In genomic region chr6:42694586-42694985, GRCh38 we compare ENCODE assay signal across 14 cellular contexts. TPM values are rescaled to one million over a fixed set of nuclear protein-coding genes. Genes with fewer than 3 reads are reported as not detected.
A peak's percentile ranks its signal among the peaks of the same experiment; 100 is the strongest.
DNase-seq lines count a peak whose midpoint lies in the region; ATAC-seq and TF ChIP-seq lines count a peak whose summit lies in the region.
"Had no signal": no experiment of that assay in that cellular context is flagged by ENCODE, and none has a peak within 500 bp of the region (broad histone marks: within the 10 kb centered on the region; RNA-seq: fewer than 3 reads in every experiment).

No MANE protein-coding gene starts in this region.

- peak overlapping the region; percentile 87 for H3K27ac Mint-ChIP-seq in activated T-cell treated with anti-CD3 and anti-CD28 coated beads, Interleukin-2, amount 50 U/mL, for 24 hours
- H3K27ac Mint-ChIP-seq in activated naive CD8-positive, alpha-beta T cell: peak overlapping the region; percentile 93

- H3K9me3 Mint-ChIP-seq in activated T-cell treated with anti-CD3 and anti-CD28 coated beads, Interleukin-2, amount 50 U/mL, for 24 hours: no peaks in the 10 kb centered on the region
- H3K9me3 Mint-ChIP-seq in activated naive CD8-positive, alpha-beta T cell (ENCODE audit: low read depth): no peaks in the 10 kb centered on the region

- no peak for TF ChIP-seq CTCF in gastroesophageal sphincter (IDR thresholded peaks at IDR 0.05)

- WGBS in gastroesophageal sphincter (ENCODE audit: low coverage in 1 of 2), 2 donors: 34 to 45% methylated on average over 4 of the region's 4 CpGs

- H3K27me3 Mint-ChIP-seq in activated T-cell treated with anti-CD3 and anti-CD28 coated beads, Interleukin-2, amount 50 U/mL, for 24 hours: no peaks in the 10 kb centered on the region
- no peaks in the 10 kb centered on the region for H3K27me3 Mint-ChIP-seq in activated naive CD8-positive, alpha-beta T cell

- peaks cover 44% of the 10 kb centered on the region for H3K4me1 Mint-ChIP-seq in activated T-cell treated with anti-CD3 and anti-CD28 coated beads, Interleukin-2, amount 50 U/mL, for 24 hours (ENCODE audit: low read depth)
- H3K4me1 Mint-ChIP-seq in activated naive CD8-positive, alpha-beta T cell (ENCODE audit: low read depth): peaks cover 50% of the 10 kb centered on the region

- no peak overlapping the region for H3K4me3 ChIP-seq in gastroesophageal sphincter
- H3K4me3 ChIP-seq: Peyer's patch had no signal

- TF ChIP-seq POLR2A in gastroesophageal sphincter (IDR thresholded peaks at IDR 0.05): no peak

- H3K4me1 ChIP-seq in gastroesophageal sphincter: peaks cover 0 to 59% (median 24%) of the 10 kb centered on the region in 3 donors
- H3K4me1 ChIP-seq: Peyer's patch had no signal

- TF ChIP-seq EP300 in gastroesophageal sphincter (IDR thresholded peaks at IDR 0.05): no peak

- ATAC-seq in gastroesophageal sphincter: no peak
- ATAC-seq in HG02852 (IDR thresholded peaks at IDR 0.05; ENCODE audit: unreplicated experiment): no peak

- H3K27ac ChIP-seq in gastroesophageal sphincter: peak overlapping the region in 3 of 4 donors; percentile 66 to 76 (median 73)
- H3K27ac ChIP-seq: Peyer's patch had no signal

- peaks cover 55% of the 10 kb centered on the region for H3K36me3 Mint-ChIP-seq in activated T-cell treated with anti-CD3 and anti-CD28 coated beads, Interleukin-2, amount 50 U/mL, for 24 hours (ENCODE audit: low read depth)
- peaks cover 11% of the 10 kb centered on the region for H3K36me3 Mint-ChIP-seq in activated naive CD8-positive, alpha-beta T cell

- no peaks in the 10 kb centered on the region for H3K9me3 ChIP-seq in gastroesophageal sphincter
- H3K9me3 ChIP-seq: Peyer's patch had no signal

- H3K27me3 ChIP-seq in gastroesophageal sphincter: no peaks in the 10 kb centered on the region
- H3K27me3 ChIP-seq: Peyer's patch had no signal

- H3K36me3 ChIP-seq in gastroesophageal sphincter: peaks cover 0 to 43% of the 10 kb centered on the region in 2 donors

- no peak overlapping the region for H3K4me3 Mint-ChIP-seq in activated T-cell treated with anti-CD3 and anti-CD28 coated beads, Interleukin-2, amount 50 U/mL, for 24 hours
- H3K4me3 Mint-ChIP-seq in activated naive CD8-positive, alpha-beta T cell: no peak overlapping the region

- DNase-seq in activated T-cell treated with anti-CD3 and anti-CD28 coated beads, Interleukin-2, amount 50 U/mL, for 24 hours: no peak
- DNase-seq in activated T-cell treated with anti-CD3 and anti-CD28 coated beads for 4 hours (no peak), stromal cell of bone marrow (ENCODE audit: low read depth) (peak; percentile 18), nucleus accumbens (lab: John Stamatoyannopoulos, UW) (no peak)
- DNase-seq in NK-92 treated with Interleukin-12 subunit alpha and Interleukin-12 subunit beta, amount 100 ng/mL, for 24 hours (lab: John Stamatoyannopoulos, UW): no peak
- DNase-seq: central memory CD4-positive, alpha-beta T cell; head of caudate nucleus; NCI-H2081; stimulated activated CD4-positive, alpha-beta T cell treated with anti-CD3 and anti-CD28 coated beads, Interleukin-4, amount 100 ng/mL, for 24 hours had no signal

RNA-seq across cellular contexts. Expression of gene PRPH2, which starts 27.8 kb away (rescaled TPM):
- 1 to 10 TPM in 3 of 4 donors, under 1 TPM in 1; 0.31 to 2.1 (median 1.3) TPM for total RNA-seq in gastroesophageal sphincter
- total RNA-seq: HT1080 had no signal

RNA-seq across cellular contexts. Expression of gene TBCC, which starts 51.3 kb away (rescaled TPM):
- 10 to 100 TPM; 32.0 to 44.2 (median 37.4) TPM for total RNA-seq in gastroesophageal sphincter
